23 cellular contexts compared by ENCODE assay signal in genomic region chr3:140053011-140053702, GRCh38.
DNase-seq lines count a peak whose midpoint lies in the region; ATAC-seq and TF ChIP-seq lines count a peak whose summit lies in the region.
"Had no signal": no experiment of that assay in that cellular context is flagged by ENCODE, and none has a peak within 500 bp of the region (broad histone marks: within the 10 kb centered on the region; RNA-seq: fewer than 3 reads in every experiment).

No MANE protein-coding gene starts in this region.

- no peaks in the 10 kb centered on the region for H3K36me3 Mint-ChIP-seq in progenitor cell of endocrine pancreas (ENCODE audit: insufficient read depth)

- H3K36me3 ChIP-seq in hepatocyte (replicated peaks; ENCODE audit: insufficient read depth, low read depth), result no peaks in the 10 kb centered on the region
- H3K36me3 ChIP-seq: neutrophil, stomach had no signal

- peaks cover 4% of the 10 kb centered on the region for H3K9me3 Mint-ChIP-seq in progenitor cell of endocrine pancreas (ENCODE audit: low read depth)
- H3K9me3 Mint-ChIP-seq: activated naive CD4-positive, alpha-beta T cell treated with anti-CD3 and anti-CD28 coated beads, Interleukin-2, amount 50 U/mL, for 24 hours; GM23338 had no signal

- H3K9me3 ChIP-seq in hepatocyte (ENCODE audit: low read depth), result no peaks in the 10 kb centered on the region
- H3K9me3 ChIP-seq: neutrophil, stomach had no signal

- H3K27me3 ChIP-seq in hepatocyte, result no peaks in the 10 kb centered on the region
- H3K27me3 ChIP-seq: dorsolateral prefrontal cortex, neutrophil, stomach had no signal

- no peak overlapping the region for H3K4me3 Mint-ChIP-seq in progenitor cell of endocrine pancreas (ENCODE audit: low read depth)
- H3K4me3 Mint-ChIP-seq: activated naive CD4-positive, alpha-beta T cell treated with anti-CD3 and anti-CD28 coated beads, Interleukin-2, amount 50 U/mL, for 24 hours; GM23338 had no signal

- peak overlapping the region; percentile 85 for H3K27ac Mint-ChIP-seq in progenitor cell of endocrine pancreas
- H3K27ac Mint-ChIP-seq: activated naive CD4-positive, alpha-beta T cell treated with anti-CD3 and anti-CD28 coated beads, Interleukin-2, amount 50 U/mL, for 24 hours; GM23338 had no signal

- H3K4me2 ChIP-seq in hepatocyte, result no peak overlapping the region
- H3K4me2 ChIP-seq: GM23338 had no signal

- peaks cover 45% of the 10 kb centered on the region for H3K4me1 Mint-ChIP-seq in progenitor cell of endocrine pancreas (ENCODE audit: low read depth)
- H3K4me1 Mint-ChIP-seq: activated naive CD4-positive, alpha-beta T cell treated with anti-CD3 and anti-CD28 coated beads, Interleukin-2, amount 50 U/mL, for 24 hours had no signal

- peaks cover 4% of the 10 kb centered on the region for H3K4me1 ChIP-seq in hepatocyte (ENCODE audit: insufficient read depth)

- H3K4me3 ChIP-seq in hepatocyte, result no peak overlapping the region
- H3K4me3 ChIP-seq: dorsolateral prefrontal cortex, GM23338, stomach had no signal

- H4K20me1 ChIP-seq in hepatocyte (ENCODE audit: insufficient read depth, poor library complexity, severe bottlenecking), result no peaks in the 10 kb centered on the region

- H3K27me3 Mint-ChIP-seq in progenitor cell of endocrine pancreas, result peaks cover 5% of the 10 kb centered on the region

- H3K79me2 ChIP-seq in hepatocyte, result no peaks in the 10 kb centered on the region

- DNase-seq in DMS 273 (lab: John Stamatoyannopoulos, UW; ENCODE audit: unreplicated experiment), result peak; percentile 15
- DNase-seq in DMS 273 treated with DMSO at 0.1 percent for 48 hours (lab: John Stamatoyannopoulos, UW), result no peak
- DNase-seq in NCI-H146 treated with DMSO at 0.1 percent for 48 hours (lab: John Stamatoyannopoulos, UW; ENCODE audit: unreplicated experiment), result peak; percentile 43
- DNase-seq in hepatocyte (ENCODE audit: low spot score), result peak; percentile 47
- no peak for DNase-seq in progenitor cell of endocrine pancreas (ENCODE audit: low spot score, unreplicated experiment)
- no peak for DNase-seq in NCI-H774 (lab: John Stamatoyannopoulos, UW)
- no peak for DNase-seq in mesenteric fat pad (ENCODE audit: low spot score)
- DNase-seq: activated CD4-positive, alpha-beta T cell treated with anti-CD3 and anti-CD28 coated beads for 4 hours; AML-193; caudate nucleus; dorsolateral prefrontal cortex; head of caudate nucleus; left ventricle myocardium superior; NCI-H1092 treated with DMSO at 0.1 percent for 48 hours; NCI-H510A treated with DMSO at 0.1 percent for 48 hours; stomach; trophoblast cell had no signal

- no peak overlapping the region for H3K27ac ChIP-seq in hepatocyte
- H3K27ac ChIP-seq: 22Rv1, dorsolateral prefrontal cortex, neutrophil, stomach had no signal

- no peak overlapping the region for H2AFZ ChIP-seq in hepatocyte
- H2AFZ ChIP-seq: GM23338 had no signal

- no peak for ATAC-seq in GM19023 (IDR thresholded peaks at IDR 0.05; ENCODE audit: unreplicated experiment)
- ATAC-seq: GM23338, HepG2, left ventricle myocardium superior had no signal

- WGBS in hepatocyte (ENCODE audit: low lambda C conversion rate, missing lambda C conversion rate), result 50% methylated on average over 11 of the region's 11 CpGs

- TF ChIP-seq CTCF in hepatocyte (IDR thresholded peaks at IDR 0.05; ENCODE audit: poor library complexity) (no peak), progenitor cell of endocrine pancreas (IDR thresholded peaks at IDR 0.05; ENCODE audit: unreplicated experiment) (no peak)

- H3K9me2 ChIP-seq in hepatocyte (replicated peaks; ENCODE audit: insufficient read depth), result no peaks in the 10 kb centered on the region

Comparison
In these comparisons a context has a peak if more than half of its experiments do, and no peak if none do; other contexts are left out.
1. DNase-seq: peak in DMS 273 (single experiment), NCI-H146 treated with DMSO at 0.1 percent for 48 hours (single experiment) and hepatocyte (single experiment); none in DMS 273 treated with DMSO at 0.1 percent for 48 hours (single experiment), progenitor cell of endocrine pancreas (single experiment), NCI-H774 (single experiment) and mesenteric fat pad (single experiment).